In genomic region chr3:158264894-158265293, GRCh38 we compare ENCODE assay signal across 26 cellular contexts.
"Had no signal": no experiment of that assay in that cellular context is flagged by ENCODE, and none has a peak within 500 bp of the region (broad histone marks: within the 10 kb centered on the region; RNA-seq: fewer than 3 reads in every experiment).

No MANE protein-coding gene starts in this region.

- H3K36me3 ChIP-seq: brain microvascular endothelial cell, esophagus muscularis mucosa, gastrocnemius medialis had no signal

- H3K4me1 ChIP-seq: esophagus muscularis mucosa, gastrocnemius medialis, heart left ventricle had no signal

- ATAC-seq: activated CD4-positive, alpha-beta T cell treated with anti-CD3 and anti-CD28 coated beads for 36 hours; activated CD8-positive, alpha-beta memory T cell treated with anti-CD3 and anti-CD28 coated beads, Interleukin-2, amount 10 ng/mL, durations not matched to agents 7 days and 5 days; activated CD8-positive, alpha-beta T cell treated with anti-CD3 and anti-CD28 coated beads, Interleukin-2, amount 10 ng/mL, durations not matched to agents 7 days and 5 days; activated naive CD8-positive, alpha-beta T cell treated with anti-CD3 and anti-CD28 coated beads, Interleukin-2, amount 50 U/mL, for 24 hours; effector memory CD8-positive, alpha-beta T cell; foreskin keratinocyte; gastrocnemius medialis; heart left ventricle had no signal

- H3K4me3 ChIP-seq: esophagus muscularis mucosa, gastrocnemius medialis, heart left ventricle had no signal

- DNase-seq: activated CD4-positive, alpha-beta memory T cell treated with anti-CD3 and anti-CD28 coated beads for 36 hours; activated CD4-positive, alpha-beta T cell treated with anti-CD3 and anti-CD28 coated beads for 36 hours; activated CD4-positive, alpha-beta T cell treated with anti-CD3 and anti-CD28 coated beads, Interleukin-2, amount 10 ng/mL, durations not matched to agents 24 days and 14 days; activated CD4-positive, CD25-positive, alpha-beta regulatory T cell; activated CD4-positive, CD25-positive, alpha-beta regulatory T cell treated with anti-CD3 and anti-CD28 coated beads, Interleukin-2, amount 50 U/mL, for 72 hours; activated CD8-positive, alpha-beta memory T cell treated with anti-CD3 and anti-CD28 coated beads, Interleukin-2, amount 10 ng/mL, durations not matched to agents 7 days and 5 days; activated CD8-positive, alpha-beta memory T cell treated with anti-CD3 and anti-CD28 coated beads, Interleukin-2, amount 50 U/mL, for 4 hours; activated CD8-positive, alpha-beta T cell treated with anti-CD3 and anti-CD28 coated beads, Interleukin-2, amount 10 ng/mL, durations not matched to agents 7 days and 5 days; activated effector memory CD4-positive, alpha-beta T cell treated with anti-CD3 and anti-CD28 coated beads, Interleukin-2, amount 50 U/mL, for 16 hours; activated naive CD4-positive, alpha-beta T cell treated with anti-CD3 and anti-CD28 coated beads for 36 hours; activated naive CD8-positive, alpha-beta T cell treated with anti-CD3 and anti-CD28 coated beads for 36 hours; activated naive CD8-positive, alpha-beta T cell treated with anti-CD3 and anti-CD28 coated beads, Interleukin-2, amount 50 U/mL, for 24 hours; activated T-cell treated with anti-CD3 and anti-CD28 coated beads, Interleukin-2, amount 50 U/mL, for 1 hour; activated T-cell treated with anti-CD3 and anti-CD28 coated beads, Interleukin-2, amount 50 U/mL, for 48 hours; brain microvascular endothelial cell; cortex of kidney; dermis blood vessel endothelial cell; effector CD4-positive, alpha-beta T cell; effector memory CD8-positive, alpha-beta T cell; erythroblast; foreskin keratinocyte; glutamatergic neuron; heart left ventricle; T-helper 2 cell had no signal

- H3K27me3 ChIP-seq: brain microvascular endothelial cell, esophagus muscularis mucosa, foreskin keratinocyte, gastrocnemius medialis, heart left ventricle had no signal

- H3K27ac ChIP-seq: brain microvascular endothelial cell, esophagus muscularis mucosa, foreskin keratinocyte, gastrocnemius medialis, heart left ventricle had no signal
